8 cellular contexts compared by ENCODE assay signal in the genomic region with DNA sequence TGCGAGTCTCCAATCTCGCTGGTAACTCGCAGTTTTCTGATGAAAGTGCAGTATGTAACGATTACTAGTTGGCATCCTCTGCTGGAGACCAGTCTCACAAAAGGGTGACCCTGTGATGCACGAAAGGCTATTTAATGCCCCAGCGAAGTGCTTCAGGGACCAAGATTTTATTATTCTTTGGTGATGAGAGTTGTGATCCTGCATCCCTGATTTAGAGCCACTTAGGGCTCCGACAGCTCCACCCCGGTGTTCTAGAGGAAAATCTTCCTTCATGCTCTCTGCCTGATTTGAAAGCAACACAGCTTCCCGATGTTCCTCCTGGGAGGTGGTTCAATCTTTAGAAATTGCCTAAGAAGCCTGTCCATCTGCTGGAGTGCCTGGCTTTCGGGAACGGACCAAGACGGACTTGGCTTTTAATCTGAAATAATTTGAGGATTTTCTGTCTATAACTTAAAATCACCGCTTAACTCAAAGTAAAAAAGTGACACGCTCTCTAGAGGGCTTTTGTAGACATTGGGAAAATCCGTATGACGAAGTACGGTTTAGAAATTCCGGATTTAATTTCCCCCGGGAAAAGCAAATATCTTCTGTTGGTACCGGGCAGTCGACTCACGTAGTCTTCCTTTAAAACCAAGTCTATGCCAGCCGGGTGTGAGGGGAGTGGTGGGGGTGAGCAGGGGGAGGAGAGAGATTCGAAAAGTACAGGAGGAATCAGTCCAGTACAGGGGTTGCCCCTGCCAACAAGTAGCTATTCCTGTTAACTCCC. TPM values are rescaled to one million over a fixed set of nuclear protein-coding genes. Genes with fewer than 3 reads are reported as not detected.
DNase-seq lines count a peak whose midpoint lies in the region; ATAC-seq and TF ChIP-seq lines count a peak whose summit lies in the region.

No MANE protein-coding gene starts in this region.

- ATAC-seq in SK-N-SH treated with all-trans-retinoic acid at 6 μM for 48 hours (peak; percentile 12), naive B cell (ENCODE audit: low read depth in 2 of 2) (no peak), HG03095 (IDR thresholded peaks at IDR 0.05; ENCODE audit: unreplicated experiment) (no peak), esophagus mucosa (no peak)

- H3K9me3 Mint-ChIP-seq in naive B cell: no peaks in the 10 kb centered on the region

- peak overlapping the region; percentile 44 to 100 (median 96) for H3K27ac Mint-ChIP-seq in naive B cell

- peak overlapping the region; percentile 93 to 100 (median 97) for H3K4me3 Mint-ChIP-seq in naive B cell

- H3K4me3 ChIP-seq in epithelial cell of proximal tubule (ENCODE audit: low read depth, low read length): peak overlapping the region; percentile 87

- peaks cover 8 to 20% (median 15%) of the 10 kb centered on the region in 3 donors for H3K27me3 Mint-ChIP-seq in naive B cell

- peak; percentile 10 for TF ChIP-seq CTCF in epithelial cell of proximal tubule (conservative IDR thresholded peaks at IDR 0.05; ENCODE audit: low read depth, low read length)

- peaks cover 25 to 45% (median 27%) of the 10 kb centered on the region in 3 donors for H3K4me1 Mint-ChIP-seq in naive B cell

- peak; percentile 59 for DNase-seq in ACHN
- DNase-seq in GOT3 (lab: John Stamatoyannopoulos, UW): peak; percentile 39
- no peak for DNase-seq in epithelial cell of proximal tubule (ENCODE audit: low read depth)
- no peak for DNase-seq in naive B cell
- DNase-seq in NCI-H2227 (lab: John Stamatoyannopoulos, UW; ENCODE audit: unreplicated experiment): no peak

- in situ Hi-C loops in ACHN (cut with HindIII; ENCODE audit: low pct_ligation_motif_present, low pct_unique_long_range_greater_than_20kb, low sequenced_read_pairs): no loop called here

- H3K36me3 Mint-ChIP-seq in naive B cell: no peaks in the 10 kb centered on the region

TF ChIP-seq in SK-N-SH treated with all-trans-retinoic acid at 6 μM for 48 hours, 23 proteins besides CTCF, POLR2A, EP300 and RAD21:
- TF ChIP-seq TOX (CRISPR knock-in tag; IDR thresholded peaks at IDR 0.05; ENCODE audit: borderline replicate concordance) (no peak), OSR1 (CRISPR knock-in tag; IDR thresholded peaks at IDR 0.05) (no peak), ZFP3 (CRISPR knock-in tag; IDR thresholded peaks at IDR 0.05) (no peak), SNAI2 (CRISPR knock-in tag; IDR thresholded peaks at IDR 0.05) (no peak)
- TF ChIP-seq, protein P1, sequence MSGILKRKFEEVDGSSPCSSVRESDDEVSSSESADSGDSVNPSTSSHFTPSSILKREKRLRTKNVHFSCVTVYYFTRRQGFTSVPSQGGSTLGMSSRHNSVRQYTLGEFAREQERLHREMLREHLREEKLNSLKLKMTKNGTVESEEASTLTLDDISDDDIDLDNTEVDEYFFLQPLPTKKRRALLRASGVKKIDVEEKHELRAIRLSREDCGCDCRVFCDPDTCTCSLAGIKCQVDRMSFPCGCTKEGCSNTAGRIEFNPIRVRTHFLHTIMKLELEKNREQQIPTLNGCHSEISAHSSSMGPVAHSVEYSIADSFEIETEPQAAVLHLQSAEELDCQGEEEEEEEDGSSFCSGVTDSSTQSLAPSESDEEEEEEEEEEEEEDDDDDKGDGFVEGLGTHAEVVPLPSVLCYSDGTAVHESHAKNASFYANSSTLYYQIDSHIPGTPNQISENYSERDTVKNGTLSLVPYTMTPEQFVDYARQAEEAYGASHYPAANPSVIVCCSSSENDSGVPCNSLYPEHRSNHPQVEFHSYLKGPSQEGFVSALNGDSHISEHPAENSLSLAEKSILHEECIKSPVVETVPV (CRISPR knock-in tag; IDR thresholded peaks at IDR 0.05): no peak

RNA-seq across cellular contexts. Expression of a gene that starts 1.0 kb away (rescaled TPM):
- 121 and 166 TPM in 2 replicates for total RNA-seq in epithelial cell of proximal tubule
- polyA plus RNA-seq in naive B cell (ENCODE audit: low read depth in 6 of 6): 10 to 100 TPM; 14.1 to 22.5 (median 18.1) TPM
- 4.7 TPM for total RNA-seq in esophagus mucosa

Comparison
In these comparisons a context has a peak if more than half of its experiments do, and no peak if none do; other contexts are left out.
1. DNase-seq: peak in ACHN (single experiment) and GOT3 (single experiment); none in epithelial cell of proximal tubule (single experiment), naive B cell (single experiment) and NCI-H2227 (single experiment).
2. RNA of a gene that starts 1.0 kb away (total RNA-seq): 121 to 166 TPM in epithelial cell of proximal tubule; 4.7 TPM in esophagus mucosa (single experiment); every median in the first group is over 10 times any median in the second.